21 cellular contexts compared by ENCODE assay signal in genomic region chr2:167843657-167844056, GRCh38.
DNase-seq lines count a peak whose midpoint lies in the region; ATAC-seq and TF ChIP-seq lines count a peak whose summit lies in the region.
"Had no signal": no experiment of that assay in that cellular context is flagged by ENCODE, and none has a peak within 500 bp of the region (broad histone marks: within the 10 kb centered on the region; RNA-seq: fewer than 3 reads in every experiment).

No MANE protein-coding gene starts in this region.

- peaks cover 34% of the 10 kb centered on the region for H3K9me3 Mint-ChIP-seq in endodermal cell
- H3K9me3 Mint-ChIP-seq in activated CD8-positive, alpha-beta T cell treated with anti-CD3 and anti-CD28 coated beads, Interleukin-2, amount 10 ng/mL, durations not matched to agents 7 days and 5 days (ENCODE audit: insufficient read depth), result no peaks in the 10 kb centered on the region
- H3K9me3 Mint-ChIP-seq: CD8-positive, alpha-beta T cell had no signal

- no peak overlapping the region for H3K4me3 Mint-ChIP-seq in endodermal cell
- no peak overlapping the region for H3K4me3 Mint-ChIP-seq in activated CD8-positive, alpha-beta T cell treated with anti-CD3 and anti-CD28 coated beads, Interleukin-2, amount 10 ng/mL, durations not matched to agents 7 days and 5 days
- H3K4me3 Mint-ChIP-seq: B cell; CD4-positive, CD25-positive, alpha-beta regulatory T cell; CD8-positive, alpha-beta T cell had no signal

- H3K9me3 ChIP-seq in endodermal cell (ENCODE audit: control insufficient read depth, low read length), result peaks cover 20% of the 10 kb centered on the region
- H3K9me3 ChIP-seq: BLaER1, Caco-2 had no signal

- H3K9ac ChIP-seq in endodermal cell (ENCODE audit: extremely low read depth, low read length, poor library complexity, severe bottlenecking), result no peak overlapping the region
- H3K9ac ChIP-seq: BLaER1 had no signal

- no peaks in the 10 kb centered on the region for H3K27me3 Mint-ChIP-seq in endodermal cell (ENCODE audit: insufficient read depth)
- H3K27me3 Mint-ChIP-seq in activated CD8-positive, alpha-beta T cell treated with anti-CD3 and anti-CD28 coated beads, Interleukin-2, amount 10 ng/mL, durations not matched to agents 7 days and 5 days (ENCODE audit: low read depth), result peaks cover 4% of the 10 kb centered on the region

- POLR2A ChIA-PET in activated CD8-positive, alpha-beta T cell treated with anti-CD3 and anti-CD28 coated beads, Interleukin-2, amount 10 ng/mL, durations not matched to agents 7 days and 5 days (lab: Charles Lee), result no interaction called here

- peaks cover 9% of the 10 kb centered on the region for H3K4me1 ChIP-seq in endodermal cell (ENCODE audit: control insufficient read depth, insufficient read depth, low read length)
- H3K4me1 ChIP-seq: BLaER1, Caco-2 had no signal

- no peaks in the 10 kb centered on the region for H3K36me3 ChIP-seq in endodermal cell (ENCODE audit: control insufficient read depth, insufficient read depth, low read length)
- H3K36me3 ChIP-seq: BLaER1 had no signal

- ATAC-seq in HG02642 (IDR thresholded peaks at IDR 0.05; ENCODE audit: poor library complexity, unreplicated experiment), result peak; percentile 44
- ATAC-seq in left cardiac atrium, result no peak
- no peak for ATAC-seq in activated CD8-positive, alpha-beta T cell treated with anti-CD3 and anti-CD28 coated beads, Interleukin-2, amount 10 ng/mL, durations not matched to agents 7 days and 5 days
- ATAC-seq: CD8-positive, alpha-beta T cell; GM12878 had no signal

- intact Hi-C loops in left cardiac atrium (cut with DNase I), result no loop called here

- peak; percentile 4 for DNase-seq in NCI-H748 treated with DMSO at 0.1 percent for 48 hours (lab: John Stamatoyannopoulos, UW)
- DNase-seq in NCI-H748 (lab: John Stamatoyannopoulos, UW; ENCODE audit: unreplicated experiment), result no peak
- peak; percentile 16 for DNase-seq in NCI-H69 (lab: John Stamatoyannopoulos, UW)
- no peak for DNase-seq in endodermal cell
- DNase-seq in left cardiac atrium, result no peak
- no peak for DNase-seq in activated CD8-positive, alpha-beta T cell treated with anti-CD3 and anti-CD28 coated beads, Interleukin-2, amount 10 ng/mL, durations not matched to agents 7 days and 5 days
- no peak for DNase-seq in NCI-H524 treated with DMSO at 0.1 percent for 48 hours (lab: John Stamatoyannopoulos, UW)
- DNase-seq: Caco-2; CD4-positive, CD25-positive, alpha-beta regulatory T cell; CD8-positive, alpha-beta T cell; DMS 273 treated with DMSO at 0.1 percent for 48 hours; DMS79; EL; GDM1; H7 had no signal

- H3K4me1 Mint-ChIP-seq in endodermal cell, result peaks cover 22% of the 10 kb centered on the region
- H3K4me1 Mint-ChIP-seq in activated CD8-positive, alpha-beta T cell treated with anti-CD3 and anti-CD28 coated beads, Interleukin-2, amount 10 ng/mL, durations not matched to agents 7 days and 5 days (ENCODE audit: low read depth), result no peaks in the 10 kb centered on the region
- H3K4me1 Mint-ChIP-seq: B cell; CD4-positive, CD25-positive, alpha-beta regulatory T cell had no signal

- peaks cover 25% of the 10 kb centered on the region for H3K36me3 Mint-ChIP-seq in endodermal cell (ENCODE audit: low read depth)
- no peaks in the 10 kb centered on the region for H3K36me3 Mint-ChIP-seq in activated CD8-positive, alpha-beta T cell treated with anti-CD3 and anti-CD28 coated beads, Interleukin-2, amount 10 ng/mL, durations not matched to agents 7 days and 5 days (ENCODE audit: low read depth)
- H3K36me3 Mint-ChIP-seq: CD4-positive, CD25-positive, alpha-beta regulatory T cell; CD8-positive, alpha-beta T cell had no signal

- H3K27ac Mint-ChIP-seq in endodermal cell, result peak overlapping the region; percentile 99
- no peak overlapping the region for H3K27ac Mint-ChIP-seq in activated CD8-positive, alpha-beta T cell treated with anti-CD3 and anti-CD28 coated beads, Interleukin-2, amount 10 ng/mL, durations not matched to agents 7 days and 5 days
- H3K27ac Mint-ChIP-seq: B cell; CD4-positive, CD25-positive, alpha-beta regulatory T cell; CD8-positive, alpha-beta T cell had no signal

- WGBS in endodermal cell (ENCODE audit: insufficient coverage in 1 of 2, insufficient read length in 1 of 2), 2 experiments, result 90 to 95% methylated on average over 1 to 2 of the region's 2 CpGs

- no peaks in the 10 kb centered on the region for H3K27me3 ChIP-seq in endodermal cell (ENCODE audit: control insufficient read depth, insufficient read depth, low read length, poor library complexity, severe bottlenecking)
- H3K27me3 ChIP-seq: BLaER1 had no signal

- H3K27ac ChIP-seq in endodermal cell (ENCODE audit: low read depth, low read length), result no peak overlapping the region
- H3K27ac ChIP-seq: 22Rv1, BLaER1, C4-2B had no signal

- H3K4me3 ChIP-seq in endodermal cell (ENCODE audit: low read length), result no peak overlapping the region
- H3K4me3 ChIP-seq: BLaER1, GM12878 had no signal

- CTCF ChIA-PET in activated CD8-positive, alpha-beta T cell treated with anti-CD3 and anti-CD28 coated beads, Interleukin-2, amount 10 ng/mL, durations not matched to agents 7 days and 5 days (lab: Charles Lee), result no interaction called here

- no peak for TF ChIP-seq CTCF in endodermal cell (conservative IDR thresholded peaks at IDR 0.05)

Comparison
In these comparisons a context has a peak if more than half of its experiments do, and no peak if none do; other contexts are left out.
1. DNase-seq: peak in NCI-H748 treated with DMSO at 0.1 percent for 48 hours (single experiment) and NCI-H69 (single experiment); none in NCI-H748 (single experiment), endodermal cell (single experiment), left cardiac atrium (single experiment), activated CD8-positive, alpha-beta T cell treated with anti-CD3 and anti-CD28 coated beads, Interleukin-2, amount 10 ng/mL, durations not matched to agents 7 days and 5 days (single experiment) and NCI-H524 treated with DMSO at 0.1 percent for 48 hours (single experiment).